ENCODE assay signal across 18 cellular contexts in genomic region chr5:122093415-122093814, GRCh38. TPM values are rescaled to one million over a fixed set of nuclear protein-coding genes. Genes with fewer than 3 reads are reported as not detected.
DNase-seq lines count a peak whose midpoint lies in the region; ATAC-seq and TF ChIP-seq lines count a peak whose summit lies in the region.
"Had no signal": no experiment of that assay in that cellular context is flagged by ENCODE, and none has a peak within 500 bp of the region (broad histone marks: within the 10 kb centered on the region; RNA-seq: fewer than 3 reads in every experiment).

No MANE protein-coding gene starts in this region.

- H3K4me1 ChIP-seq in adipocyte (ENCODE audit: control insufficient read depth, insufficient read depth, low read length) (peaks cover 55% of the 10 kb centered on the region), smooth muscle cell (ENCODE audit: low read depth) (peaks cover 13% of the 10 kb centered on the region)
- H3K4me1 ChIP-seq: pancreas, Peyer's patch had no signal

- H3F3A ChIP-seq in smooth muscle cell (ENCODE audit: low read depth), result peaks cover 9% of the 10 kb centered on the region

- DNase-seq in GM04503 (ENCODE audit: low read depth) (peak; percentile 96), adipocyte (ENCODE audit: low read depth) (peak; percentile 92), foreskin fibroblast (peak; percentile 86 to 92), smooth muscle cell (lab: John Stamatoyannopoulos, UW; ENCODE audit: unreplicated experiment) (no peak), hypothalamus (lab: John Stamatoyannopoulos, UW) (no peak), NCI-H1930 (lab: John Stamatoyannopoulos, UW) (no peak)
- DNase-seq: activated B cell treated with CpG ODN at 0.5 μM for 24 hours; activated effector memory CD4-positive, alpha-beta T cell treated with Interleukin-2 at 50 U/mL for 16 hours; CD4-positive, CD25-positive, alpha-beta regulatory T cell; effector memory CD4-positive, alpha-beta T cell; glutamatergic neuron; NCI-H1694 treated with DMSO at 0.1 percent for 48 hours; pancreas; Peyer's patch had no signal

- H3K79me2 ChIP-seq in smooth muscle cell (ENCODE audit: low read depth), result no peaks in the 10 kb centered on the region

- peak overlapping the region; percentile 60 for H3K4me3 ChIP-seq in adipocyte (ENCODE audit: low read length)
- H3K4me3 ChIP-seq in foreskin fibroblast (ENCODE audit: low read depth in 1 of 2, low read length in 2 of 2), result peak overlapping the region; percentile 3 to 20
- H3K4me3 ChIP-seq in smooth muscle cell, result peak overlapping the region; percentile 15
- H3K4me3 ChIP-seq: pancreas, Peyer's patch had no signal

- 27% methylated on average over 3 of the region's 3 CpGs for WGBS in smooth muscle cell (ENCODE audit: low lambda C conversion rate)

- H3K4me2 ChIP-seq in smooth muscle cell, result peak overlapping the region; percentile 81

- peak overlapping the region; percentile 75 for H3K9ac ChIP-seq in adipocyte (ENCODE audit: low read length)
- peak overlapping the region; percentile 34 for H3K9ac ChIP-seq in smooth muscle cell (ENCODE audit: low read depth)

- H3K27ac ChIP-seq in smooth muscle cell (ENCODE audit: low read depth), result peak overlapping the region; percentile 79
- H3K27ac ChIP-seq: pancreas, Peyer's patch had no signal

- H2AFZ ChIP-seq in smooth muscle cell (ENCODE audit: low read depth), result no peak overlapping the region

- H3K27me3 ChIP-seq in adipocyte (replicated peaks; ENCODE audit: control insufficient read depth, insufficient read depth, low read length) (no peaks in the 10 kb centered on the region), smooth muscle cell (ENCODE audit: low read depth) (no peaks in the 10 kb centered on the region)
- H3K27me3 ChIP-seq: pancreas, Peyer's patch had no signal

- H3K9me3 ChIP-seq in adipocyte (ENCODE audit: control insufficient read depth, low read length), result no peaks in the 10 kb centered on the region
- H3K9me3 ChIP-seq in smooth muscle cell (replicated peaks; ENCODE audit: low read depth), result no peaks in the 10 kb centered on the region
- H3K9me3 ChIP-seq: pancreas, Peyer's patch had no signal

- no peak for TF ChIP-seq CTCF in foreskin fibroblast (IDR thresholded peaks at IDR 0.05; ENCODE audit: low read depth, low read length)
- no peak for TF ChIP-seq CTCF in smooth muscle cell (IDR thresholded peaks at IDR 0.05; ENCODE audit: borderline replicate concordance, insufficient read depth, poor library complexity, severe bottlenecking)

- ATAC-seq in HG02870 (IDR thresholded peaks at IDR 0.05; ENCODE audit: unreplicated experiment) (no peak), HG02938 (IDR thresholded peaks at IDR 0.05; ENCODE audit: unreplicated experiment) (no peak)
- ATAC-seq: HCT116 had no signal

- H3K36me3 ChIP-seq in adipocyte (ENCODE audit: control insufficient read depth, insufficient read depth, low read length, severe bottlenecking) (no peaks in the 10 kb centered on the region), smooth muscle cell (ENCODE audit: low read depth) (no peaks in the 10 kb centered on the region)
- H3K36me3 ChIP-seq: pancreas, Peyer's patch had no signal

- H4K20me1 ChIP-seq in smooth muscle cell (ENCODE audit: low read depth), result no peaks in the 10 kb centered on the region

RNA-seq across cellular contexts. Expression of gene LOX, which starts 15.4 kb away (rescaled TPM):
- total RNA-seq in smooth muscle cell, result 632 and 642 TPM in 2 replicates
- polyA plus RNA-seq in smooth muscle cell, result 756 and 808 TPM in 2 replicates
- total RNA-seq: activated B cell treated with CpG ODN at 0.5 μM for 24 hours; T-helper 1 cell treated with Interleukin-12 subunit alpha and Interleukin-12 subunit beta and Interleukin-4 antibody, amounts not matched to agents 30 ng/mL and 1 ng/mL, for 36 hours had no signal

RNA-seq across cellular contexts. Expression of gene ZNF474, which starts 35.9 kb away (rescaled TPM):
- 1.1 and 3.3 TPM in 2 replicates for total RNA-seq in smooth muscle cell
- polyA plus RNA-seq in smooth muscle cell, result 0.82 and 2.2 TPM in 2 replicates
- total RNA-seq: activated B cell treated with CpG ODN at 0.5 μM for 24 hours had no signal

Comparison
In these comparisons a context has a peak if more than half of its experiments do, and no peak if none do; other contexts are left out.
1. DNase-seq: peak in GM04503 (single experiment), adipocyte (single experiment) and foreskin fibroblast (2 of 2); none in smooth muscle cell (single experiment), hypothalamus (0 of 51) and NCI-H1930 (0 of 2).
2. Peak in every context shown above with its lines, with median percentiles within 50 percentile points of each other: H3K4me3 ChIP-seq.